In genomic region chrX:155645180-155645579, GRCh38 we compare ENCODE assay signal across 24 cellular contexts. TPM values are rescaled to one million over a fixed set of nuclear protein-coding genes. Genes with fewer than 3 reads are reported as not detected.
DNase-seq lines count a peak whose midpoint lies in the region; ATAC-seq, FAIRE-seq and TF ChIP-seq lines count a peak whose summit lies in the region.
"Had no signal": no experiment of that assay in that cellular context is flagged by ENCODE, and none has a peak within 500 bp of the region (broad histone marks: within the 10 kb centered on the region; RNA-seq: fewer than 3 reads in every experiment).

No MANE protein-coding gene starts in this region.

- H3K56ac ChIP-seq in H1 (replicated peaks; ENCODE audit: insufficient read length, low read depth, low read length), result no peak overlapping the region

- H2BK15ac ChIP-seq in H1 (ENCODE audit: low read length), result no peak overlapping the region

- CTCF ChIA-PET in activated CD4-positive, alpha-beta T cell treated with anti-CD3 and anti-CD28 coated beads for 36 hours (lab: Charles Lee), result interaction anchor here (0.6 kb wide), 1 partner anchor 551 kb away, joined by 3 read pairs; no protein-coding TSS in a partner anchor
- CTCF ChIA-PET in H1 (lab: Charles Lee; ENCODE audit: partially characterized antibody), result no interaction called here

- no peak overlapping the region for H2BK120ac ChIP-seq in H1 (replicated peaks; ENCODE audit: low read depth, low read length)

- no peaks in the 10 kb centered on the region for H3K4me1 Mint-ChIP-seq in activated CD4-positive, alpha-beta T cell treated with anti-CD3 and anti-CD28 coated beads for 36 hours

- no peaks in the 10 kb centered on the region for H3K27me3 ChIP-seq in Karpas-422 (ENCODE audit: low read length)
- H3K27me3 ChIP-seq in H1 (replicated peaks in 1 of 4; ENCODE audit: control insufficient read depth in 3 of 4, extremely low read depth in 1 of 4, insufficient read depth in 3 of 4, low read length in 3 of 4), result no peaks in the 10 kb centered on the region
- H3K27me3 ChIP-seq: Peyer's patch, SJCRH30 had no signal

- TF ChIP-seq RAD21 in H1 (IDR thresholded peaks at IDR 0.05 in 1 of 2, conservative IDR thresholded peaks at IDR 0.05 in 1 of 2; ENCODE audit: low read depth in 2 of 2, low read length in 2 of 2), result peak in 1 of 2 experiments; percentile 17; a peak in 1 of 4 replicates

- no peaks in the 10 kb centered on the region for H3K9me3 Mint-ChIP-seq in activated CD4-positive, alpha-beta T cell treated with anti-CD3 and anti-CD28 coated beads for 36 hours (ENCODE audit: low read depth)

- H3K4ac ChIP-seq in H1 (replicated peaks; ENCODE audit: insufficient read length, low read depth, low read length), result no peak overlapping the region

- H3K9me2 ChIP-seq in Karpas-422 (replicated peaks; ENCODE audit: insufficient read depth, low read length), result no peaks in the 10 kb centered on the region

- no peak for TF ChIP-seq CTCF in H1 (IDR thresholded peaks at IDR 0.05; ENCODE audit: control extremely low read depth in 1 of 3, insufficient read depth in 1 of 3, low read depth in 1 of 3, low read length in 3 of 3)

- H4K5ac ChIP-seq in H1 (ENCODE audit: insufficient read length, low read depth, low read length), result no peak overlapping the region

- no peaks in the 10 kb centered on the region for H3K9me3 ChIP-seq in Karpas-422 (ENCODE audit: low read length)
- no peaks in the 10 kb centered on the region for H3K9me3 ChIP-seq in H1 (ENCODE audit: insufficient read depth in 2 of 2, low read depth in 1 of 2, low read length in 1 of 2)
- H3K9me3 ChIP-seq: Peyer's patch, SJCRH30 had no signal

- TF ChIP-seq POLR2A in H1 (IDR thresholded peaks at IDR 0.05; ENCODE audit: control extremely low read depth in 1 of 2, low read depth in 2 of 2, low read length in 2 of 2), result no peak

- H3K36me3 ChIP-seq in Karpas-422 (ENCODE audit: insufficient read depth, low read length) (no peaks in the 10 kb centered on the region), H1 (ENCODE audit: control insufficient read depth in 2 of 4, insufficient read depth in 4 of 4, low read length in 3 of 4) (no peaks in the 10 kb centered on the region)
- H3K36me3 ChIP-seq: Peyer's patch, SJCRH30 had no signal

- ATAC-seq in activated CD4-positive, alpha-beta T cell treated with anti-CD3 and anti-CD28 coated beads for 36 hours, result peak; percentile 39
- ATAC-seq in HG03378 (IDR thresholded peaks at IDR 0.05; ENCODE audit: unreplicated experiment), result no peak
- ATAC-seq: GM12878 had no signal

- H4K20me1 ChIP-seq in Karpas-422 (ENCODE audit: insufficient read depth, low read depth, low read length), result no peaks in the 10 kb centered on the region
- H4K20me1 ChIP-seq in H1 (replicated peaks in 1 of 2; ENCODE audit: control insufficient read depth in 1 of 2, insufficient read depth in 2 of 2, low read length in 2 of 2), result no peaks in the 10 kb centered on the region

- POLR2A ChIA-PET in activated CD4-positive, alpha-beta T cell treated with anti-CD3 and anti-CD28 coated beads for 36 hours (lab: Charles Lee), result no interaction called here
- POLR2A ChIA-PET in H1 (lab: Charles Lee; ENCODE audit: partially characterized antibody), result interaction anchor here (0.8 kb wide), 1 partner anchor 33 kb away, joined by 3 read pairs; the partner anchor contains the start of gene SPRY3

- H3K27ac ChIP-seq in Karpas-422 (ENCODE audit: low read length) (no peak overlapping the region), H1 (ENCODE audit: low read depth, low read length) (no peak overlapping the region)
- H3K27ac ChIP-seq: Peyer's patch, SJCRH30 had no signal

- no peak overlapping the region for H3K4me3 ChIP-seq in Karpas-422 (ENCODE audit: low read length)
- no peak overlapping the region for H3K4me3 ChIP-seq in H1 (ENCODE audit: extremely low read depth in 1 of 4, insufficient read depth in 2 of 4, low read depth in 3 of 4, low read length in 4 of 4)
- H3K4me3 ChIP-seq: GM12878, Peyer's patch, SJCRH30 had no signal

- H3K9ac ChIP-seq in Karpas-422 (ENCODE audit: low read length), result no peak overlapping the region
- no peak overlapping the region for H3K9ac ChIP-seq in H1 (replicated peaks in 1 of 4; ENCODE audit: extremely low read depth in 1 of 4, low read depth in 3 of 4, low read length in 3 of 4)

- no peak overlapping the region for H2BK12ac ChIP-seq in H1 (ENCODE audit: low read depth, low read length)

- no peaks in the 10 kb centered on the region for H3K79me1 ChIP-seq in H1 (ENCODE audit: low read depth, low read length)

- H3K23me2 ChIP-seq in H1 (ENCODE audit: low read depth, low read length), result no peaks in the 10 kb centered on the region

- H2BK5ac ChIP-seq in H1 (ENCODE audit: low read depth, low read length), result no peak overlapping the region

- H4K8ac ChIP-seq in H1 (ENCODE audit: extremely low read depth, insufficient read depth, low read length), result no peak overlapping the region

- no peak overlapping the region for H2BK20ac ChIP-seq in H1 (ENCODE audit: low read length)

- H3K36me3 Mint-ChIP-seq in activated CD4-positive, alpha-beta T cell treated with anti-CD3 and anti-CD28 coated beads for 36 hours (ENCODE audit: low read depth), result no peaks in the 10 kb centered on the region
- H3K36me3 Mint-ChIP-seq: CD14-positive monocyte had no signal

- no peak overlapping the region for H3K4me2 ChIP-seq in Karpas-422 (ENCODE audit: low read depth, low read length, poor library complexity, severe bottlenecking)
- no peak overlapping the region for H3K4me2 ChIP-seq in H1 (ENCODE audit: insufficient read depth in 1 of 2, low read depth in 2 of 2, low read length in 2 of 2)

- no peak overlapping the region for H3K18ac ChIP-seq in H1 (ENCODE audit: extremely low read depth, low read length)

- no peak overlapping the region for H3K4me3 Mint-ChIP-seq in activated CD4-positive, alpha-beta T cell treated with anti-CD3 and anti-CD28 coated beads for 36 hours
- H3K4me3 Mint-ChIP-seq: B cell, CD14-positive monocyte, IgD-negative memory B cell had no signal

- no peak for FAIRE-seq in H1 (lab: Jason Lieb, UNC)
- FAIRE-seq: A204.1, D721Med, GM12878 had no signal

- peaks cover 4% of the 10 kb centered on the region for H3K27me3 Mint-ChIP-seq in activated CD4-positive, alpha-beta T cell treated with anti-CD3 and anti-CD28 coated beads for 36 hours

- H3K27ac Mint-ChIP-seq in activated CD4-positive, alpha-beta T cell treated with anti-CD3 and anti-CD28 coated beads for 36 hours, result no peak overlapping the region
- H3K27ac Mint-ChIP-seq: B cell, CD14-positive monocyte, IgD-negative memory B cell had no signal

- intact Hi-C loops in activated CD4-positive, alpha-beta T cell treated with anti-CD3 and anti-CD28 coated beads for 36 hours (cut with DNase I, micrococcal nuclease), result no loop called here

- H3K79me2 ChIP-seq in Karpas-422 (ENCODE audit: low read length) (no peaks in the 10 kb centered on the region), H1 (ENCODE audit: control insufficient read depth in 1 of 2, insufficient read depth in 2 of 2, low read length in 2 of 2) (no peaks in the 10 kb centered on the region)

- WGBS in H1 (ENCODE audit: extremely low coverage in 1 of 2, insufficient coverage in 1 of 2, insufficient read length in 1 of 2, insufficient replicate concordance in 2 of 2, low coverage in 1 of 2, low lambda C conversion rate in 2 of 2, missing lambda C conversion rate in 1 of 2), 2 experiments, result 94% methylated on average over 2 of the region's 2 CpGs; no CpG with 5 or more reads in 1 of the 2 experiments

- no peak overlapping the region for H4K91ac ChIP-seq in H1 (replicated peaks; ENCODE audit: insufficient read length, low read length)

- DNase-seq in activated CD4-positive, alpha-beta T cell treated with anti-CD3 and anti-CD28 coated beads for 36 hours, result no peak
- no peak for DNase-seq in activated CD4-positive, alpha-beta T cell treated with anti-CD3 and anti-CD28 coated beads for 4 hours
- DNase-seq in ELF-1 (ENCODE audit: low read depth, low spot score) (peak; percentile 24), Karpas-422 (peak; percentile 43), H1 (ENCODE audit: low read depth in 1 of 2, low spot score in 2 of 2) (no peak), RPMI8226 (no peak)
- DNase-seq: DMS79, HCEC 1CT, NCI-H1092, NCI-H1436, NCI-H187 treated with DMSO at 0.1 percent for 48 hours, NCI-H2107, NCI-H2227 treated with DMSO at 0.1 percent for 48 hours, NCI-H510A, SJCRH30, T-helper 1 cell had no signal

- no peak overlapping the region for H3K23ac ChIP-seq in H1 (ENCODE audit: insufficient read length)

- H3K4me1 ChIP-seq in Karpas-422 (ENCODE audit: low read length) (no peaks in the 10 kb centered on the region), H1 (replicated peaks in 1 of 4; ENCODE audit: control insufficient read depth in 3 of 4, insufficient read depth in 4 of 4, low read length in 3 of 4) (no peaks in the 10 kb centered on the region)
- H3K4me1 ChIP-seq: Peyer's patch, SJCRH30 had no signal

- no peak overlapping the region for H2AFZ ChIP-seq in Karpas-422 (ENCODE audit: low read length)
- H2AFZ ChIP-seq in H1 (ENCODE audit: low read length), result 0 out of 2 replicates have a peak overlapping the region, but pooled peaks have one; percentile 13

- H3K14ac ChIP-seq in H1 (ENCODE audit: insufficient read length), result no peak overlapping the region

- TF ChIP-seq EP300 in H1 (IDR thresholded peaks at IDR 0.05; ENCODE audit: borderline replicate concordance in 1 of 2, low read depth in 2 of 2, low read length in 2 of 2), result no peak

- H2AK5ac ChIP-seq in H1 (ENCODE audit: low read depth, low read length), result no peak overlapping the region

RNA-seq across cellular contexts. Expression of gene TMLHE, which starts 32.4 kb away (rescaled TPM):
- total RNA-seq in activated CD4-positive, alpha-beta T cell treated with anti-CD3 and anti-CD28 coated beads for 36 hours, result 10 to 100 TPM; 13.3 to 16.5 TPM
- 18.3 and 36.2 TPM in 2 replicates for total RNA-seq in Karpas-422 (2014; rRNA removed; shearing (Covaris generic); ENCODE audit: low replicate concordance)
- 8.6 and 9.1 TPM in 2 replicates for total RNA-seq in H1 (2021; fragmentation: NEBNext Ultra II Directional; extraction: Animal tissue kit (Norgen Biotek cat#: 25700))
- 6.2 and 10.3 TPM in 2 replicates for polyA plus RNA-seq in H1 (2011; rRNA removed)
- 7.0 TPM for polyA plus RNA-seq in H1 (2011; cell fraction: cytosol; rRNA removed)
- 11.3 TPM for polyA plus RNA-seq in H1 (2011; cell fraction: nucleus; rRNA removed)
- 9.2 to 10.9 TPM (median 10.2 TPM) in 4 replicates for polyA plus RNA-seq in H1 (2012, experiment 1 of 2)
- 2.9 TPM for polyA plus RNA-seq in H1 (2012, experiment 2 of 2)
- 8.6 TPM for polyA plus RNA-seq in H1 (2013, experiment 1 of 2)
- 9.1 TPM for polyA plus RNA-seq in H1 (2013, experiment 2 of 2)
- 45.4 and 66.0 TPM in 2 replicates for polyA minus RNA-seq in H1 (2011; rRNA and poly(A)+ RNA removed)
- 14.0 TPM for polyA minus RNA-seq in H1 (2011; cell fraction: cytosol; rRNA and poly(A)+ RNA removed)
- polyA minus RNA-seq in H1 (2011; cell fraction: nucleus; rRNA and poly(A)+ RNA removed), result 71.1 TPM

RNA-seq across cellular contexts. Expression of gene SPRY3, which starts 32.8 kb away (rescaled TPM):
- total RNA-seq in activated CD4-positive, alpha-beta T cell treated with anti-CD3 and anti-CD28 coated beads for 36 hours, result under 1 TPM; 0.16 to 0.27 TPM
- 0.11 and 0.63 TPM in 2 replicates for total RNA-seq in Karpas-422 (2014; rRNA removed; shearing (Covaris generic); ENCODE audit: low replicate concordance)
- 2.1 and 2.2 TPM in 2 replicates for total RNA-seq in H1 (2021; fragmentation: NEBNext Ultra II Directional; extraction: Animal tissue kit (Norgen Biotek cat#: 25700))
- 2.8 and 3.2 TPM in 2 replicates for polyA plus RNA-seq in H1 (2011; rRNA removed)
- 2.3 TPM for polyA plus RNA-seq in H1 (2011; cell fraction: cytosol; rRNA removed)
- polyA plus RNA-seq in H1 (2011; cell fraction: nucleus; rRNA removed), result 3.0 TPM
- polyA plus RNA-seq in H1 (2012, experiment 1 of 2), result 1.5 to 2.2 TPM (median 1.7 TPM) in 4 replicates
- 0.63 TPM for polyA plus RNA-seq in H1 (2012, experiment 2 of 2)
- polyA plus RNA-seq in H1 (2013, experiment 1 of 2), result 1.5 TPM
- 1.5 TPM for polyA plus RNA-seq in H1 (2013, experiment 2 of 2)
- polyA minus RNA-seq in H1 (2011; rRNA and poly(A)+ RNA removed), result 5.5 and 7.0 TPM in 2 replicates
- 2.3 TPM for polyA minus RNA-seq in H1 (2011; cell fraction: cytosol; rRNA and poly(A)+ RNA removed)
- polyA minus RNA-seq in H1 (2011; cell fraction: nucleus; rRNA and poly(A)+ RNA removed), result 5.3 TPM
- polyA plus RNA-seq: IgD-negative memory B cell had no signal

Comparison
In these comparisons a context has a peak if more than half of its experiments do, and no peak if none do; other contexts are left out.
1. DNase-seq: peak in ELF-1 (single experiment) and Karpas-422 (single experiment); none in activated CD4-positive, alpha-beta T cell treated with anti-CD3 and anti-CD28 coated beads for 36 hours (single experiment), activated CD4-positive, alpha-beta T cell treated with anti-CD3 and anti-CD28 coated beads for 4 hours (0 of 2), H1 (0 of 2) and RPMI8226 (single experiment).